Comparison of ENCODE assay signal across 15 cellular contexts in genomic region chr11:6502382-6502781, GRCh38. TPM values are rescaled to one million over a fixed set of nuclear protein-coding genes. Genes with fewer than 3 reads are reported as not detected.
DNase-seq lines count a peak whose midpoint lies in the region; ATAC-seq and TF ChIP-seq lines count a peak whose summit lies in the region.
"Had no signal": no experiment of that assay in that cellular context is flagged by ENCODE, and none has a peak within 500 bp of the region (broad histone marks: within the 10 kb centered on the region; RNA-seq: fewer than 3 reads in every experiment).

No MANE protein-coding gene starts in this region.

- H3K4me1 Mint-ChIP-seq in CD4-positive, alpha-beta T cell (ENCODE audit: low read depth) = peaks cover 5% of the 10 kb centered on the region
- H3K4me1 Mint-ChIP-seq in T-helper 17 cell (peaks cover 16% of the 10 kb centered on the region), neural crest cell (peaks cover 3% of the 10 kb centered on the region)

- H3K36me3 ChIP-seq in heart left ventricle = peaks cover 0 to 55% (median 40%) of the 10 kb centered on the region in 9 donors

- POLR2A ChIA-PET in CD4-positive, alpha-beta T cell (lab: Charles Lee) = no interaction called here

- ATAC-seq in CD4-positive, alpha-beta T cell (ENCODE audit: poor library complexity) = no peak
- ATAC-seq in T-helper 17 cell (no peak), HG03039 (IDR thresholded peaks at IDR 0.05; ENCODE audit: unreplicated experiment) (no peak), heart left ventricle (no peak)
- ATAC-seq: CD8-positive, alpha-beta T cell had no signal

- TF ChIP-seq POLR2A in heart left ventricle (IDR thresholded peaks at IDR 0.05) = no peak

- CTCF ChIA-PET in CD4-positive, alpha-beta T cell (lab: Charles Lee) = interaction anchor here (1.4 kb wide), 1 partner anchor 149 kb away, joined by 3 read pairs; no protein-coding TSS in a partner anchor

- H3K4me3 Mint-ChIP-seq in CD4-positive, alpha-beta T cell = no peak overlapping the region
- no peak overlapping the region for H3K4me3 Mint-ChIP-seq in T-helper 17 cell
- no peak overlapping the region for H3K4me3 Mint-ChIP-seq in neural crest cell
- H3K4me3 Mint-ChIP-seq: CD8-positive, alpha-beta T cell had no signal

- H3K9me3 Mint-ChIP-seq in CD4-positive, alpha-beta T cell = no peaks in the 10 kb centered on the region
- H3K9me3 Mint-ChIP-seq in neural crest cell = no peaks in the 10 kb centered on the region
- H3K9me3 Mint-ChIP-seq: CD8-positive, alpha-beta T cell had no signal

- H3K27me3 ChIP-seq in CD4-positive, alpha-beta T cell (ENCODE audit: control insufficient read depth, insufficient read depth, low read length) = no peaks in the 10 kb centered on the region
- H3K27me3 ChIP-seq in heart left ventricle = no peaks in the 10 kb centered on the region

- no peak overlapping the region for H3K27ac ChIP-seq in CD4-positive, alpha-beta T cell (ENCODE audit: low read depth, low read length)
- H3K27ac ChIP-seq in epithelial cell of prostate (peak overlapping the region; percentile 51), heart left ventricle (no peak overlapping the region)
- H3K27ac ChIP-seq: GM23248 had no signal

- no peak for TF ChIP-seq CTCF in CD4-positive, alpha-beta T cell (IDR thresholded peaks at IDR 0.05)
- TF ChIP-seq CTCF in neural crest cell (conservative IDR thresholded peaks at IDR 0.05) (no peak), heart left ventricle (IDR thresholded peaks at IDR 0.05) (no peak)

- H3K9me3 ChIP-seq in CD4-positive, alpha-beta T cell (ENCODE audit: control insufficient read depth, low read length) = no peaks in the 10 kb centered on the region
- H3K9me3 ChIP-seq in T-helper 17 cell (ENCODE audit: control insufficient read depth, low read length, poor library complexity, severe bottlenecking) = no peaks in the 10 kb centered on the region
- H3K9me3 ChIP-seq in heart left ventricle = no peaks in the 10 kb centered on the region
- H3K9me3 ChIP-seq: Caco-2 had no signal

- H3K4me3 ChIP-seq in heart left ventricle = no peak overlapping the region
- H3K4me3 ChIP-seq: GM23248 had no signal

- no peak for DNase-seq in CD4-positive, alpha-beta T cell
- DNase-seq in T-helper 17 cell (no peak), epithelial cell of prostate (ENCODE audit: low read depth, low spot score) (no peak), neural crest cell (ENCODE audit: low read depth, low spot score) (no peak), putamen (ENCODE audit: low spot score) (no peak), heart left ventricle (no peak)
- DNase-seq: C1 segment of cervical spinal cord; Caco-2; CD8-positive, alpha-beta T cell; DMS153; DND-41; GM23248; H7; HCEC 1CT had no signal

- 94 to 98% (median 96%) methylated on average over 3 of the region's 3 CpGs for WGBS in heart left ventricle, 4 donors

- intact Hi-C loops in CD4-positive, alpha-beta T cell (cut with DNase I, micrococcal nuclease) = no loop called here
- intact Hi-C loops in heart left ventricle (cut with DNase I) = loop anchor here in 7 of 10 donors (5.0 to 10.0 kb wide), 5 partner anchors 58 to 478 kb away; partner anchors contain the start of gene HPX (in 4 of the 7)

- peaks cover 75% of the 10 kb centered on the region for H3K36me3 Mint-ChIP-seq in CD4-positive, alpha-beta T cell (ENCODE audit: low read depth)
- H3K36me3 Mint-ChIP-seq in T-helper 17 cell (ENCODE audit: low read depth) = peaks cover 16% of the 10 kb centered on the region
- H3K36me3 Mint-ChIP-seq in neural crest cell (ENCODE audit: low read depth) = no peaks in the 10 kb centered on the region

- H3K27me3 Mint-ChIP-seq in CD4-positive, alpha-beta T cell = no peaks in the 10 kb centered on the region
- H3K27me3 Mint-ChIP-seq in T-helper 17 cell = no peaks in the 10 kb centered on the region
- no peaks in the 10 kb centered on the region for H3K27me3 Mint-ChIP-seq in neural crest cell (ENCODE audit: low read depth)

- peaks cover 0 to 17% (median 0%) of the 10 kb centered on the region in 12 donors for H3K4me1 ChIP-seq in heart left ventricle
- H3K4me1 ChIP-seq: Caco-2 had no signal

- H3K27ac Mint-ChIP-seq in CD4-positive, alpha-beta T cell = peak overlapping the region; percentile 21
- peak overlapping the region; percentile 95 for H3K27ac Mint-ChIP-seq in T-helper 17 cell
- H3K27ac Mint-ChIP-seq in neural crest cell (ENCODE audit: unreplicated experiment) = peak overlapping the region; percentile 51

RNA-seq across cellular contexts. Expression of gene DNHD1, which starts 5.3 kb away (rescaled TPM):
- 10 to 100 TPM; 44.1 to 46.8 TPM for total RNA-seq in CD4-positive, alpha-beta T cell
- total RNA-seq in T-helper 17 cell (10 to 100 TPM; 27.5 to 39.9 TPM), neural crest cell (10.2 and 12.6 TPM in 2 replicates), heart left ventricle (1 to 10 TPM; 3.9 to 9.4 (median 5.4) TPM)
- polyA plus RNA-seq in heart left ventricle = 1 to 10 TPM; 2.2 to 6.0 TPM

RNA-seq across cellular contexts. Expression of gene TIMM10B, which starts 21.1 kb away (rescaled TPM):
- total RNA-seq in CD4-positive, alpha-beta T cell = 10 to 100 TPM; 68.5 to 68.6 TPM
- total RNA-seq in T-helper 17 cell (10 to 100 TPM; 44.5 to 52.3 TPM), neural crest cell (43.6 and 47.6 TPM in 2 replicates), heart left ventricle (10 to 100 TPM; 13.2 to 26.9 (median 16.1) TPM)
- polyA plus RNA-seq in heart left ventricle = 10 to 100 TPM in 1 of 2 donors, 1 to 10 TPM in 1; 9.5 to 24.1 TPM

RNA-seq across cellular contexts. Expression of gene ARFIP2, which starts 21.3 kb away (rescaled TPM):
- 10 to 100 TPM; 78.1 to 80.5 TPM for total RNA-seq in CD4-positive, alpha-beta T cell
- total RNA-seq in T-helper 17 cell (10 to 100 TPM; 53.3 to 58.6 TPM), neural crest cell (52.4 and 57.1 TPM in 2 replicates), heart left ventricle (10 to 100 TPM; 10.7 to 24.9 (median 18.9) TPM)
- 10 to 100 TPM; 14.0 to 36.7 TPM for polyA plus RNA-seq in heart left ventricle

RNA-seq across cellular contexts. Expression of gene TRIM3, which starts 28.6 kb away (rescaled TPM):
- 10 to 100 TPM; 16.4 to 16.6 TPM for total RNA-seq in CD4-positive, alpha-beta T cell
- 10 to 100 TPM; 14.2 to 21.4 TPM for total RNA-seq in T-helper 17 cell
- total RNA-seq in neural crest cell = 20.6 and 26.2 TPM in 2 replicates
- total RNA-seq in heart left ventricle = 10 to 100 TPM in 6 of 9 donors, 1 to 10 TPM in 3; 7.7 to 18.8 (median 10.4) TPM
- polyA plus RNA-seq in heart left ventricle = 10 to 100 TPM in 1 of 2 donors, 1 to 10 TPM in 1; 9.8 to 14.7 TPM

Comparison
In these comparisons a context has a peak if more than half of its experiments do, and no peak if none do; other contexts are left out.
1. H3K27ac Mint-ChIP-seq: peak in every context shown above with its lines; median percentile 95 in T-helper 17 cell; 51 in neural crest cell; 21 in CD4-positive, alpha-beta T cell.
2. intact Hi-C loops: an anchor here in heart left ventricle (5.0 to 10.0 kb wide); none called in CD4-positive, alpha-beta T cell.